Comparison of ENCODE assay signal across 8 cellular contexts in the genomic region with DNA sequence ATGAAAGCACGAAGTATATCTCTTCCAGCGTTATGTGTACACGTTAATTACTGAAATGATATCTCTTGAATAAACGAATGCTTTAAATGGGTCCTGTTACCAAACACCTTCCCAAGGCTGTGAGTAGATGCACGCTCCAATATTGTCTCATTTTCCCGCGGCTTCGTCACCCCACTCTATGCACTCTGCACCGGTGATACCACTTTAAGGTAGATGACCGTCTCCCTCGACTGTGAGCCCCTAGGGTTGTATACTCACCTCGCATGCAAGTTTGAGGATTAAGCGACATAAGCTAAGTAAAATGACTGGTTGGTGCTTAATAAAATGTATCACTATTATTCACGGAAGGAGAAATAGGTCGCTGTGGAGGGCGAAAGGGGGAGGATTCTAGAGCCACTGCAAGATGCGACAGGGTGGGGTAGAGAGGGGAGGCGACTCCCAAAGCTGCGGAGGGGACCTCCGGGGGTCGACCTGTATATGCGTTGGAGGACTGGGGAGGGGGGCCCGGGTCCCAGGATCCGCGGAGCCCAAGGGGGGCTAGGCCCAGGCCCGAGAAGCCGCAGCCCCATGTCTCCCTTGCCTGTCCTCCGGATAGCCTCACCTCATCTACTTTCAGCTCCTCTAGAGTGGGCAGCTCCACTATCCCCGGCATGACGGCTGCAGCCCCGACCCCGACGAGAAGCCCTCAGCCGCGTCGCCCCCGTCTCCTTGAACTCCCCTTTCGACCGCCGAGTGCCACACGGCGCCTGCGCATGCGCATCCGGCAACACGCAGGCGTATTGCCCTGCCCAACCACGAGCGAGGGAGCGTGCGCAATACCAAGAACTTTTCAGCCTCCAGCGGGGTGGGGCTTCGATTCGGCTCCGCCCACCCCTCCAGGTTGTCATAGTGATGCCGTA. TPM values are rescaled to one million over a fixed set of nuclear protein-coding genes. Genes with fewer than 3 reads are reported as not detected.
DNase-seq lines count a peak whose midpoint lies in the region; ATAC-seq and TF ChIP-seq lines count a peak whose summit lies in the region.

A gene (plus strand): TSS at position 883 of the 899 bp plus-strand sequence. CDS start 65 bp downstream, outside the sequence.
A gene (minus strand): TSS at position 754 of the 899 bp plus-strand sequence. CDS start 102 bp downstream, at position 652.

- peaks cover 28% of the 10 kb centered on the region for H3K27me3 Mint-ChIP-seq in stimulated activated naive CD8-positive, alpha-beta T cell treated with anti-CD3 and anti-CD28 coated beads, Interleukin-15, amount 100 ng/mL, for 72 hours

- H3K79me2 ChIP-seq in MM.1S (ENCODE audit: low read length) (peaks cover 48% of the 10 kb centered on the region), neural cell (replicated peaks; ENCODE audit: insufficient read depth, low read length) (peaks cover 35% of the 10 kb centered on the region)

- H3K27ac Mint-ChIP-seq in stimulated activated naive CD8-positive, alpha-beta T cell treated with anti-CD3 and anti-CD28 coated beads, Interleukin-15, amount 100 ng/mL, for 72 hours = peak within 1 kb of the TSS; percentile 95 to 98

- no peak for TF ChIP-seq RAD21 in neural cell (conservative IDR thresholded peaks at IDR 0.05)

- H3K36me3 ChIP-seq in MM.1S (replicated peaks; ENCODE audit: insufficient read depth, low read length) = no peaks in the 10 kb centered on the region
- no peaks in the 10 kb centered on the region for H3K36me3 ChIP-seq in neural cell (ENCODE audit: insufficient read depth, low read length)

- peak; percentile 92 for DNase-seq in GDM1 (lab: John Stamatoyannopoulos, UW)
- peak; percentile 94 for DNase-seq in HCEC 1CT
- peak; percentile 96 for DNase-seq in MM.1S
- DNase-seq in SHP77 treated with DMSO at 0.1 percent for 48 hours (lab: John Stamatoyannopoulos, UW) = peak; percentile 90
- DNase-seq in activated gamma-delta T cell treated with Interleukin-2 at 50 U/mL for 16 hours = peak; percentile 93
- DNase-seq in foreskin fibroblast = peak; percentile 95 to 99
- peak; percentile 94 to 95 for DNase-seq in stimulated activated naive CD8-positive, alpha-beta T cell treated with anti-CD3 and anti-CD28 coated beads, Interleukin-15, amount 100 ng/mL, for 72 hours

- peak within 1 kb of the TSS; percentile 80 for H3K4me3 ChIP-seq in MM.1S (ENCODE audit: low read length)
- peak within 1 kb of the TSS; percentile 75 to 98 for H3K4me3 ChIP-seq in foreskin fibroblast (ENCODE audit: low read depth in 1 of 2, low read length in 2 of 2)
- peak within 1 kb of the TSS; percentile 79 for H3K4me3 ChIP-seq in neural cell (ENCODE audit: low read length)

- H3K4me2 ChIP-seq in MM.1S (ENCODE audit: low read depth, low read length) (peak within 1 kb of the TSS; percentile 57), neural cell (ENCODE audit: low read length) (peak within 1 kb of the TSS; percentile 83)

- no peak within 1 kb of the TSS for H3K27ac ChIP-seq in MM.1S (ENCODE audit: low read length)
- H3K27ac ChIP-seq in neural cell (ENCODE audit: low read length) = peak within 1 kb of the TSS; percentile 66

- H2AFZ ChIP-seq in MM.1S (ENCODE audit: low read length) (peak within 1 kb of the TSS; percentile 68), neural cell (ENCODE audit: low read depth, low read length) (peak within 1 kb of the TSS; percentile 74)

- no peak for TF ChIP-seq EP300 in neural cell (conservative IDR thresholded peaks at IDR 0.05; ENCODE audit: poor library complexity, severe bottlenecking)

- 0 out of 2 replicates have a peak, but pooled peaks cover 8% of the 10 kb centered on the region for H4K20me1 ChIP-seq in MM.1S (ENCODE audit: insufficient read depth, low read length)
- no peaks in the 10 kb centered on the region for H4K20me1 ChIP-seq in neural cell (ENCODE audit: insufficient read depth)

- peaks cover 33% of the 10 kb centered on the region for H3K4me1 Mint-ChIP-seq in stimulated activated naive CD8-positive, alpha-beta T cell treated with anti-CD3 and anti-CD28 coated beads, Interleukin-15, amount 100 ng/mL, for 72 hours

- H3K9me3 ChIP-seq in MM.1S (replicated peaks; ENCODE audit: insufficient read depth, low read length) = no peaks in the 10 kb centered on the region
- no peaks in the 10 kb centered on the region for H3K9me3 ChIP-seq in neural cell (ENCODE audit: low read length)

- peak within 1 kb of the TSS; percentile 92 to 97 for H3K4me3 Mint-ChIP-seq in stimulated activated naive CD8-positive, alpha-beta T cell treated with anti-CD3 and anti-CD28 coated beads, Interleukin-15, amount 100 ng/mL, for 72 hours

- no peaks in the 10 kb centered on the region for H3K9me2 ChIP-seq in MM.1S (replicated peaks; ENCODE audit: insufficient read depth, low read length)
- no peaks in the 10 kb centered on the region for H3K9me2 ChIP-seq in neural cell (ENCODE audit: insufficient read depth, low read length)

- peak within 1 kb of the TSS; percentile 83 for H3K9ac ChIP-seq in MM.1S (ENCODE audit: low read length)
- H3K9ac ChIP-seq in neural cell (ENCODE audit: low read length) = peak within 1 kb of the TSS; percentile 87

- H3F3A ChIP-seq in MM.1S (ENCODE audit: insufficient read depth, low read length) (no peaks in the 10 kb centered on the region), neural cell (ENCODE audit: insufficient read depth, low read length, poor library complexity, severe bottlenecking) (no peaks in the 10 kb centered on the region)

- H3K4me1 ChIP-seq in MM.1S (ENCODE audit: low read length) = no peaks in the 10 kb centered on the region

- ATAC-seq in stimulated activated naive CD8-positive, alpha-beta T cell treated with anti-CD3 and anti-CD28 coated beads, Interleukin-15, amount 100 ng/mL, for 72 hours = peak; percentile 94

- peaks cover 5 to 8% of the 10 kb centered on the region in 2 donors for H3K9me3 Mint-ChIP-seq in stimulated activated naive CD8-positive, alpha-beta T cell treated with anti-CD3 and anti-CD28 coated beads, Interleukin-15, amount 100 ng/mL, for 72 hours

- TF ChIP-seq CTCF in MM.1S (IDR thresholded peaks at IDR 0.05; ENCODE audit: low read length) (no peak), foreskin fibroblast (IDR thresholded peaks at IDR 0.05; ENCODE audit: low read depth, low read length) (no peak), neural cell (IDR thresholded peaks at IDR 0.05; ENCODE audit: poor library complexity, severe bottlenecking) (peak; percentile 53)

- 0 out of 2 replicates have a peak, but pooled peaks cover 3% of the 10 kb centered on the region for H3K27me3 ChIP-seq in MM.1S (replicated peaks; ENCODE audit: insufficient read depth, low read length)
- no peaks in the 10 kb centered on the region for H3K27me3 ChIP-seq in neural cell (ENCODE audit: insufficient read depth, low read depth, low read length)

TF ChIP-seq in neural cell, 6 proteins besides CTCF, POLR2A, EP300 and RAD21:
- TF ChIP-seq TAF1 (IDR thresholded peaks at IDR 0.05; ENCODE audit: low read depth) (peak; percentile 52), EZH2 (IDR thresholded peaks at IDR 0.05; ENCODE audit: borderline replicate concordance, insufficient read depth, low read length, poor library complexity, severe bottlenecking) (no peak), MXI1 (conservative IDR thresholded peaks at IDR 0.05; ENCODE audit: poor library complexity, severe bottlenecking) (peak; percentile 63), POLR2AphosphoS5 (IDR thresholded peaks at IDR 0.05) (peak; percentile 96), SMC3 (conservative IDR thresholded peaks at IDR 0.05; ENCODE audit: poor library complexity) (peak; percentile 23)
- TF ChIP-seq, protein P1, sequence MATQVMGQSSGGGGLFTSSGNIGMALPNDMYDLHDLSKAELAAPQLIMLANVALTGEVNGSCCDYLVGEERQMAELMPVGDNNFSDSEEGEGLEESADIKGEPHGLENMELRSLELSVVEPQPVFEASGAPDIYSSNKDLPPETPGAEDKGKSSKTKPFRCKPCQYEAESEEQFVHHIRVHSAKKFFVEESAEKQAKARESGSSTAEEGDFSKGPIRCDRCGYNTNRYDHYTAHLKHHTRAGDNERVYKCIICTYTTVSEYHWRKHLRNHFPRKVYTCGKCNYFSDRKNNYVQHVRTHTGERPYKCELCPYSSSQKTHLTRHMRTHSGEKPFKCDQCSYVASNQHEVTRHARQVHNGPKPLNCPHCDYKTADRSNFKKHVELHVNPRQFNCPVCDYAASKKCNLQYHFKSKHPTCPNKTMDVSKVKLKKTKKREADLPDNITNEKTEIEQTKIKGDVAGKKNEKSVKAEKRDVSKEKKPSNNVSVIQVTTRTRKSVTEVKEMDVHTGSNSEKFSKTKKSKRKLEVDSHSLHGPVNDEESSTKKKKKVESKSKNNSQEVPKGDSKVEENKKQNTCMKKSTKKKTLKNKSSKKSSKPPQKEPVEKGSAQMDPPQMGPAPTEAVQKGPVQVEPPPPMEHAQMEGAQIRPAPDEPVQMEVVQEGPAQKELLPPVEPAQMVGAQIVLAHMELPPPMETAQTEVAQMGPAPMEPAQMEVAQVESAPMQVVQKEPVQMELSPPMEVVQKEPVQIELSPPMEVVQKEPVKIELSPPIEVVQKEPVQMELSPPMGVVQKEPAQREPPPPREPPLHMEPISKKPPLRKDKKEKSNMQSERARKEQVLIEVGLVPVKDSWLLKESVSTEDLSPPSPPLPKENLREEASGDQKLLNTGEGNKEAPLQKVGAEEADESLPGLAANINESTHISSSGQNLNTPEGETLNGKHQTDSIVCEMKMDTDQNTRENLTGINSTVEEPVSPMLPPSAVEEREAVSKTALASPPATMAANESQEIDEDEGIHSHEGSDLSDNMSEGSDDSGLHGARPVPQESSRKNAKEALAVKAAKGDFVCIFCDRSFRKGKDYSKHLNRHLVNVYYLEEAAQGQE (IDR thresholded peaks at IDR 0.05; ENCODE audit: borderline replicate concordance) = peak; percentile 60

RNA-seq across cellular contexts. Expression of the first gene that starts in this region (rescaled TPM):
- polyA plus RNA-seq in neural cell = 1.1 TPM in 1 of 2 replicates, not detected in the other
- polyA minus RNA-seq in neural cell = not detected in 2 replicates

RNA-seq across cellular contexts. Expression of the second gene that starts in this region (rescaled TPM):
- 65.0 and 73.1 TPM in 2 replicates for polyA plus RNA-seq in neural cell
- polyA minus RNA-seq in neural cell = 27.0 and 37.6 TPM in 2 replicates
